37 cellular contexts compared by ENCODE assay signal in genomic region chrX:141673946-141674345, GRCh38. TPM values are rescaled to one million over a fixed set of nuclear protein-coding genes. Genes with fewer than 3 reads are reported as not detected.
"Had no signal": no experiment of that assay in that cellular context is flagged by ENCODE, and none has a peak within 500 bp of the region (broad histone marks: within the 10 kb centered on the region; RNA-seq: fewer than 3 reads in every experiment).

No MANE protein-coding gene starts in this region.

- H3K79me2 ChIP-seq: hepatocyte had no signal

- H3K27ac Mint-ChIP-seq: activated CD4-positive, alpha-beta memory T cell treated with anti-CD3 and anti-CD28 coated beads for 36 hours; activated CD4-positive, alpha-beta T cell treated with anti-CD3 and anti-CD28 coated beads for 36 hours; activated CD4-positive, alpha-beta T cell treated with anti-CD3 and anti-CD28 coated beads, Interleukin-2, amount 10 ng/mL, durations not matched to agents 24 days and 14 days; activated CD8-positive, alpha-beta T cell treated with anti-CD3 and anti-CD28 coated beads, Interleukin-2, amount 10 ng/mL, durations not matched to agents 7 days and 5 days; activated naive CD8-positive, alpha-beta T cell; activated T-helper 17 cell treated with anti-CD3 and anti-CD28 coated beads, Interleukin-2, amount 50 U/mL, for 72 hours; T-helper 17 cell; T-helper 2 cell treated with Interferon-gamma antibody and Interleukin-4, amounts not matched to agents 5 μg/mL and 100 μg/mL, for 36 hours had no signal

- H3K4me1 Mint-ChIP-seq: activated CD4-positive, alpha-beta T cell treated with anti-CD3 and anti-CD28 coated beads for 36 hours; activated CD4-positive, alpha-beta T cell treated with anti-CD3 and anti-CD28 coated beads, Interleukin-2, amount 10 ng/mL, durations not matched to agents 24 days and 14 days; activated T-helper 17 cell treated with anti-CD3 and anti-CD28 coated beads, Interleukin-2, amount 50 U/mL, for 72 hours; T-helper 17 cell had no signal

- H2AFZ ChIP-seq: hepatocyte had no signal

- H3K36me3 Mint-ChIP-seq: activated CD4-positive, alpha-beta memory T cell treated with anti-CD3 and anti-CD28 coated beads for 36 hours; activated naive CD8-positive, alpha-beta T cell had no signal

- FAIRE-seq: astrocyte, endometrium had no signal

- H3K9me3 ChIP-seq: esophagus muscularis mucosa, gastroesophageal sphincter had no signal

- H3K27me3 Mint-ChIP-seq: activated CD4-positive, alpha-beta memory T cell treated with anti-CD3 and anti-CD28 coated beads for 36 hours; activated CD4-positive, alpha-beta T cell treated with anti-CD3 and anti-CD28 coated beads for 36 hours; activated CD4-positive, alpha-beta T cell treated with anti-CD3 and anti-CD28 coated beads, Interleukin-2, amount 10 ng/mL, durations not matched to agents 24 days and 14 days; activated naive CD8-positive, alpha-beta T cell; activated T-helper 17 cell treated with anti-CD3 and anti-CD28 coated beads, Interleukin-2, amount 50 U/mL, for 72 hours; T-helper 17 cell had no signal

- DNase-seq: activated CD4-positive, alpha-beta memory T cell treated with anti-CD3 and anti-CD28 coated beads for 36 hours; activated CD4-positive, alpha-beta T cell treated with anti-CD3 and anti-CD28 coated beads for 36 hours; activated CD4-positive, alpha-beta T cell treated with anti-CD3 and anti-CD28 coated beads, Interleukin-2, amount 10 ng/mL, durations not matched to agents 24 days and 14 days; activated CD4-positive, CD25-positive, alpha-beta regulatory T cell; activated CD4-positive, CD25-positive, alpha-beta regulatory T cell treated with anti-CD3 and anti-CD28 coated beads, Interleukin-2, amount 50 U/mL, for 72 hours; activated CD8-positive, alpha-beta memory T cell treated with anti-CD3 and anti-CD28 coated beads, Interleukin-2, amount 50 U/mL, for 48 hours; activated CD8-positive, alpha-beta T cell treated with anti-CD3 and anti-CD28 coated beads, Interleukin-2, amount 10 ng/mL, durations not matched to agents 7 days and 5 days; activated effector memory CD4-positive, alpha-beta T cell treated with Interleukin-2 at 50 U/mL for 16 hours; activated gamma-delta T cell treated with Interleukin-2 at 50 U/mL for 16 hours; activated naive CD4-positive, alpha-beta T cell treated with anti-CD3 and anti-CD28 coated beads, Interleukin-2, amount 50 U/mL, for 16 hours; activated naive CD4-positive, alpha-beta T cell treated with Interleukin-2 at 50 U/mL for 16 hours; activated T-cell treated with anti-CD3 and anti-CD28 coated beads, Interleukin-2, amount 50 U/mL, for 4 hours; amniotic stem cell; anterior cingulate cortex; brain microvascular endothelial cell; caudate nucleus; cortex of kidney; dermis blood vessel endothelial cell; effector CD4-positive, alpha-beta T cell; erythroblast; foreskin melanocyte; heart right ventricle; T-helper 1 cell; T-helper 17 cell; T1000 had no signal

- ATAC-seq: activated CD4-positive, alpha-beta T cell treated with anti-CD3 and anti-CD28 coated beads for 36 hours; activated CD8-positive, alpha-beta T cell treated with anti-CD3 and anti-CD28 coated beads, Interleukin-2, amount 10 ng/mL, durations not matched to agents 7 days and 5 days; activated T-cell treated with anti-CD3 and anti-CD28 coated beads, Interleukin-2, amount 50 U/mL, for 4 hours; activated T-helper 17 cell treated with anti-CD3 and anti-CD28 coated beads, Interleukin-2, amount 50 U/mL, for 72 hours; gastroesophageal sphincter; heart right ventricle; T-helper 17 cell had no signal

- H3K27ac ChIP-seq: brain microvascular endothelial cell, esophagus muscularis mucosa, gastroesophageal sphincter, heart right ventricle, hepatocyte had no signal

- H3K4me2 ChIP-seq: hepatocyte had no signal

- H3K4me1 ChIP-seq: esophagus muscularis mucosa, gastroesophageal sphincter, heart right ventricle had no signal

- H3K9me3 Mint-ChIP-seq: activated CD4-positive, alpha-beta memory T cell treated with anti-CD3 and anti-CD28 coated beads for 36 hours; activated CD4-positive, alpha-beta T cell treated with anti-CD3 and anti-CD28 coated beads, Interleukin-2, amount 10 ng/mL, durations not matched to agents 24 days and 14 days; activated T-cell treated with anti-CD3 and anti-CD28 coated beads, Interleukin-2, amount 50 U/mL, for 4 hours had no signal

- H3K4me3 Mint-ChIP-seq: activated CD4-positive, alpha-beta memory T cell treated with anti-CD3 and anti-CD28 coated beads for 36 hours; activated CD4-positive, alpha-beta T cell treated with anti-CD3 and anti-CD28 coated beads for 36 hours; activated CD4-positive, alpha-beta T cell treated with anti-CD3 and anti-CD28 coated beads, Interleukin-2, amount 10 ng/mL, durations not matched to agents 24 days and 14 days; activated CD8-positive, alpha-beta T cell treated with anti-CD3 and anti-CD28 coated beads, Interleukin-2, amount 10 ng/mL, durations not matched to agents 7 days and 5 days; activated naive CD8-positive, alpha-beta T cell; activated T-cell treated with anti-CD3 and anti-CD28 coated beads, Interleukin-2, amount 50 U/mL, for 4 hours; activated T-helper 17 cell treated with anti-CD3 and anti-CD28 coated beads, Interleukin-2, amount 50 U/mL, for 72 hours; T-helper 17 cell; T-helper 2 cell treated with Interferon-gamma antibody and Interleukin-4, amounts not matched to agents 5 μg/mL and 100 μg/mL, for 36 hours had no signal

- H3K27me3 ChIP-seq: brain microvascular endothelial cell, esophagus muscularis mucosa, gastroesophageal sphincter, heart right ventricle, hepatocyte had no signal

- H3K36me3 ChIP-seq: brain microvascular endothelial cell, esophagus muscularis mucosa, gastroesophageal sphincter, heart right ventricle had no signal

- H3K4me3 ChIP-seq: esophagus muscularis mucosa, gastroesophageal sphincter, heart right ventricle, hepatocyte had no signal

RNA-seq across cellular contexts. Expression of gene SPANXD, which starts 24.6 kb away (rescaled TPM):
- total RNA-seq: activated CD4-positive, alpha-beta memory T cell treated with anti-CD3 and anti-CD28 coated beads for 36 hours; activated CD4-positive, alpha-beta T cell treated with anti-CD3 and anti-CD28 coated beads for 36 hours; activated CD4-positive, alpha-beta T cell treated with anti-CD3 and anti-CD28 coated beads, Interleukin-2, amount 10 ng/mL, durations not matched to agents 24 days and 14 days; activated CD8-positive, alpha-beta memory T cell treated with anti-CD3 and anti-CD28 coated beads for 36 hours; activated CD8-positive, alpha-beta T cell treated with anti-CD3 and anti-CD28 coated beads, Interleukin-2, amount 10 ng/mL, durations not matched to agents 7 days and 5 days; activated T-cell treated with anti-CD3 and anti-CD28 coated beads, Interleukin-2, amount 50 U/mL, for 4 hours; activated T-helper 17 cell treated with anti-CD3 and anti-CD28 coated beads, Interleukin-2, amount 50 U/mL, for 72 hours; astrocyte; chondrocyte; dermis blood vessel endothelial cell; esophagus muscularis mucosa; gastroesophageal sphincter; glomerular endothelial cell; heart right ventricle; hepatocyte; T-helper 17 cell had no signal
- polyA plus RNA-seq: adipose tissue, heart right ventricle, hepatocyte had no signal
